In the genomic region with DNA sequence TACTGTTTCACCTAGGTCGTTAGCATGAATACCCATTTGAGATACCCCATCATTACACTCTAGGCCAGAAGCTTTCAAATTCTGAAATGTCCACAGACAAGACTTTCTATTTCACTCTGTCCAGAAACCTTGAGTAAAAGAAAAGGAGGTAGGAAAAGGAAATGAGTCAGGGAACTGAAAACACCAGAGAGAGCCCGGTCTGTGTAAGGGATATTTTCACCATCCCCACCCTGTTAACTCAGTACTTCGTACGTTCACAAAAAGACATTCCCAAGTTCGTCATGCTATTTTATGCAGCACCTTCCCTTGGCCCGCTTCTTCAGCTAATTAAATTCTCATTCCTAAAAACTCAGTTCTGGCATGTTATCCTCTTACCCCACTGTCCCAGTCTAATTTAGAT, we compare ENCODE assay signal across 20 cellular contexts.
A peak's percentile ranks its signal among the peaks of the same experiment; 100 is the strongest.
DNase-seq lines count a peak whose midpoint lies in the region; ATAC-seq and TF ChIP-seq lines count a peak whose summit lies in the region.
"Had no signal": no experiment of that assay in that cellular context is flagged by ENCODE, and none has a peak within 500 bp of the region (broad histone marks: within the 10 kb centered on the region; RNA-seq: fewer than 3 reads in every experiment).

No MANE protein-coding gene starts in this region.

- H3K36me3 Mint-ChIP-seq in activated T-cell treated with anti-CD3 and anti-CD28 coated beads, Interleukin-2, amount 50 U/mL, for 72 hours (ENCODE audit: insufficient read depth in 2 of 2), result no peaks in the 10 kb centered on the region
- no peaks in the 10 kb centered on the region for H3K36me3 Mint-ChIP-seq in progenitor cell of endocrine pancreas (ENCODE audit: insufficient read depth)
- H3K36me3 Mint-ChIP-seq: activated naive CD8-positive, alpha-beta T cell had no signal

- TF ChIP-seq CTCF in HEK293 (tag by site-specific recombination; IDR thresholded peaks at IDR 0.05) (no peak), fibroblast of mammary gland (conservative IDR thresholded peaks at IDR 0.05; ENCODE audit: control insufficient read depth, insufficient read depth, low read depth, low read length) (no peak), progenitor cell of endocrine pancreas (IDR thresholded peaks at IDR 0.05; ENCODE audit: unreplicated experiment) (no peak)

- no peaks in the 10 kb centered on the region for H3K36me3 ChIP-seq in HEK293 (ENCODE audit: control insufficient read depth in 2 of 2, insufficient read depth in 1 of 2, low read length in 2 of 2)
- H3K36me3 ChIP-seq: cardiac muscle cell, left ventricle myocardium inferior, Peyer's patch, thyroid gland had no signal

- no peak overlapping the region for H3K4me3 ChIP-seq in HEK293 (ENCODE audit: low read depth, low read length)
- no peak overlapping the region for H3K4me3 ChIP-seq in fibroblast of mammary gland (ENCODE audit: control insufficient read depth, low read depth, low read length)
- H3K4me3 ChIP-seq: cardiac muscle cell, left ventricle myocardium inferior, Peyer's patch, skin epidermis, thyroid gland had no signal

- DNase-seq in fibroblast of mammary gland (ENCODE audit: low read depth) (peak; percentile 17), renal cortical epithelial cell (ENCODE audit: low read depth) (peak; percentile 47), KBM-7 (no peak), progenitor cell of endocrine pancreas (ENCODE audit: low spot score, unreplicated experiment) (no peak)
- no peak for DNase-seq in activated T-cell treated with anti-CD3 and anti-CD28 coated beads, Interleukin-2, amount 50 U/mL, for 72 hours
- DNase-seq: activated CD4-positive, alpha-beta T cell treated with anti-CD3 and anti-CD28 coated beads, Interleukin-2, amount 50 U/mL, for 1 hour; activated T-cell treated with anti-CD3 and anti-CD28 coated beads for 4 hours; effector memory CD4-positive, alpha-beta T cell; EL; left ventricle myocardium inferior; NCI-H1092 treated with DMSO at 0.1 percent for 48 hours; NCI-H748 treated with DMSO at 0.1 percent for 48 hours; Peyer's patch; thyroid gland had no signal

- peaks cover 2% of the 10 kb centered on the region in 2 donors for H3K9me3 Mint-ChIP-seq in activated T-cell treated with anti-CD3 and anti-CD28 coated beads, Interleukin-2, amount 50 U/mL, for 72 hours
- no peaks in the 10 kb centered on the region for H3K9me3 Mint-ChIP-seq in progenitor cell of endocrine pancreas (ENCODE audit: low read depth)

- no peak overlapping the region for H3K27ac ChIP-seq in HEK293 (ENCODE audit: extremely low read depth, low read depth, low read length)
- H3K27ac ChIP-seq: cardiac muscle cell, left ventricle myocardium inferior, Peyer's patch, skin epidermis, thyroid gland had no signal

- ATAC-seq in SK-N-SH treated with all-trans-retinoic acid at 6 μM for 48 hours, result peak; percentile 71
- ATAC-seq in activated T-cell treated with anti-CD3 and anti-CD28 coated beads, Interleukin-2, amount 50 U/mL, for 72 hours (replicated peaks in 1 of 2), result no peak
- no peak for ATAC-seq in HG03442 (IDR thresholded peaks at IDR 0.05; ENCODE audit: unreplicated experiment)

- H3K27me3 Mint-ChIP-seq in activated T-cell treated with anti-CD3 and anti-CD28 coated beads, Interleukin-2, amount 50 U/mL, for 72 hours (ENCODE audit: low read depth), result no peaks in the 10 kb centered on the region
- no peaks in the 10 kb centered on the region for H3K27me3 Mint-ChIP-seq in progenitor cell of endocrine pancreas
- H3K27me3 Mint-ChIP-seq: activated naive CD8-positive, alpha-beta T cell had no signal

- H3K9me3 ChIP-seq in HEK293 (ENCODE audit: control insufficient read depth, insufficient read depth, low read depth, low read length), result no peaks in the 10 kb centered on the region
- H3K9me3 ChIP-seq: left ventricle myocardium inferior, Peyer's patch, thyroid gland had no signal

- no peak overlapping the region for H3K27ac Mint-ChIP-seq in activated T-cell treated with anti-CD3 and anti-CD28 coated beads, Interleukin-2, amount 50 U/mL, for 72 hours
- no peak overlapping the region for H3K27ac Mint-ChIP-seq in progenitor cell of endocrine pancreas
- H3K27ac Mint-ChIP-seq: activated naive CD8-positive, alpha-beta T cell had no signal

- POLR2A ChIA-PET in HEK293 (lab: Yijun Ruan, JAX), result no interaction called here

- CTCF ChIA-PET in HEK293 (lab: Yijun Ruan, JAX), result interaction anchor here (0.7 to 1.2 kb wide), 2 partner anchors 123 to 227 kb away, joined by 3 to 6 read pairs; no protein-coding TSS in a partner anchor

- H3K4me3 Mint-ChIP-seq in activated T-cell treated with anti-CD3 and anti-CD28 coated beads, Interleukin-2, amount 50 U/mL, for 72 hours, result no peak overlapping the region
- H3K4me3 Mint-ChIP-seq in progenitor cell of endocrine pancreas (ENCODE audit: low read depth), result no peak overlapping the region
- H3K4me3 Mint-ChIP-seq: activated naive CD8-positive, alpha-beta T cell had no signal

- in situ Hi-C loops in KBM-7 (cut with MboI; ENCODE audit: low pct_unique_long_range_greater_than_20kb, low sequenced_read_pairs), result no loop called here

- H3K4me1 ChIP-seq in HEK293 (ENCODE audit: control insufficient read depth, insufficient read depth, low read length), result peaks cover 10% of the 10 kb centered on the region
- H3K4me1 ChIP-seq: left ventricle myocardium inferior, Peyer's patch had no signal

- no peaks in the 10 kb centered on the region for H3K4me1 Mint-ChIP-seq in activated T-cell treated with anti-CD3 and anti-CD28 coated beads, Interleukin-2, amount 50 U/mL, for 72 hours (ENCODE audit: low read depth)
- H3K4me1 Mint-ChIP-seq in progenitor cell of endocrine pancreas (ENCODE audit: low read depth), result peaks cover 8% of the 10 kb centered on the region

TF ChIP-seq in HEK293, 187 proteins besides CTCF, POLR2A, EP300 and RAD21:
- no peak for TF ChIP-seq EGR2 (tag by site-specific recombination; IDR thresholded peaks at IDR 0.05; ENCODE audit: low read depth)
- TF ChIP-seq KLF1 (tag by site-specific recombination; IDR thresholded peaks at IDR 0.05), result no peak
- TF ChIP-seq BCL11A (tag by site-specific recombination; IDR thresholded peaks at IDR 0.05; ENCODE audit: low read depth), result no peak
- TF ChIP-seq SP7 (tag by site-specific recombination; IDR thresholded peaks at IDR 0.05), result peak; percentile 59; the same call in 1 of the 2 replicates
- no peak for TF ChIP-seq ZBTB17 (tag by site-specific recombination; IDR thresholded peaks at IDR 0.05)

TF ChIP-seq in SK-N-SH treated with all-trans-retinoic acid at 6 μM for 48 hours, 23 proteins besides CTCF, POLR2A, EP300 and RAD21:
- TF ChIP-seq ESRRG (CRISPR knock-in tag; IDR thresholded peaks at IDR 0.05) (no peak), ZFP30 (CRISPR knock-in tag; IDR thresholded peaks at IDR 0.05) (no peak), ZC3H10 (CRISPR knock-in tag; IDR thresholded peaks at IDR 0.05) (no peak), OSR1 (CRISPR knock-in tag; IDR thresholded peaks at IDR 0.05) (no peak), ZNF70 (CRISPR knock-in tag; IDR thresholded peaks at IDR 0.05) (no peak), GLIS3 (CRISPR knock-in tag; IDR thresholded peaks at IDR 0.05) (no peak), PPARA (CRISPR knock-in tag; IDR thresholded peaks at IDR 0.05; ENCODE audit: borderline replicate concordance) (no peak), ARNTL (CRISPR knock-in tag; IDR thresholded peaks at IDR 0.05; ENCODE audit: borderline replicate concordance, low read depth) (no peak)
- TF ChIP-seq, protein P1, sequence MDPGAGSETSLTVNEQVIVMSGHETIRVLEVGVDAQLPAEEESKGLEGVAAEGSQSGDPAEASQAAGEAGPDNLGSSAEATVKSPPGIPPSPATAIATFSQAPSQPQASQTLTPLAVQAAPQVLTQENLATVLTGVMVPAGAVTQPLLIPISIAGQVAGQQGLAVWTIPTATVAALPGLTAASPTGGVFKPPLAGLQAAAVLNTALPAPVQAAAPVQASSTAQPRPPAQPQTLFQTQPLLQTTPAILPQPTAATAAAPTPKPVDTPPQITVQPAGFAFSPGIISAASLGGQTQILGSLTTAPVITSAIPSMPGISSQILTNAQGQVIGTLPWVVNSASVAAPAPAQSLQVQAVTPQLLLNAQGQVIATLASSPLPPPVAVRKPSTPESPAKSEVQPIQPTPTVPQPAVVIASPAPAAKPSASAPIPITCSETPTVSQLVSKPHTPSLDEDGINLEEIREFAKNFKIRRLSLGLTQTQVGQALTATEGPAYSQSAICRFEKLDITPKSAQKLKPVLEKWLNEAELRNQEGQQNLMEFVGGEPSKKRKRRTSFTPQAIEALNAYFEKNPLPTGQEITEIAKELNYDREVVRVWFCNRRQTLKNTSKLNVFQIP (CRISPR knock-in tag; IDR thresholded peaks at IDR 0.05; ENCODE audit: borderline replicate concordance, low read depth), result no peak
- TF ChIP-seq, protein P2, sequence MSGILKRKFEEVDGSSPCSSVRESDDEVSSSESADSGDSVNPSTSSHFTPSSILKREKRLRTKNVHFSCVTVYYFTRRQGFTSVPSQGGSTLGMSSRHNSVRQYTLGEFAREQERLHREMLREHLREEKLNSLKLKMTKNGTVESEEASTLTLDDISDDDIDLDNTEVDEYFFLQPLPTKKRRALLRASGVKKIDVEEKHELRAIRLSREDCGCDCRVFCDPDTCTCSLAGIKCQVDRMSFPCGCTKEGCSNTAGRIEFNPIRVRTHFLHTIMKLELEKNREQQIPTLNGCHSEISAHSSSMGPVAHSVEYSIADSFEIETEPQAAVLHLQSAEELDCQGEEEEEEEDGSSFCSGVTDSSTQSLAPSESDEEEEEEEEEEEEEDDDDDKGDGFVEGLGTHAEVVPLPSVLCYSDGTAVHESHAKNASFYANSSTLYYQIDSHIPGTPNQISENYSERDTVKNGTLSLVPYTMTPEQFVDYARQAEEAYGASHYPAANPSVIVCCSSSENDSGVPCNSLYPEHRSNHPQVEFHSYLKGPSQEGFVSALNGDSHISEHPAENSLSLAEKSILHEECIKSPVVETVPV (CRISPR knock-in tag; IDR thresholded peaks at IDR 0.05), result no peak

Comparison
In these comparisons a context has a peak if more than half of its experiments do, and no peak if none do; other contexts are left out.
1. DNase-seq: peak in fibroblast of mammary gland (single experiment) and renal cortical epithelial cell (single experiment); none in activated T-cell treated with anti-CD3 and anti-CD28 coated beads, Interleukin-2, amount 50 U/mL, for 72 hours (0 of 2), KBM-7 (single experiment) and progenitor cell of endocrine pancreas (single experiment).